Comparison of ENCODE assay signal across 20 cellular contexts in the genomic region with DNA sequence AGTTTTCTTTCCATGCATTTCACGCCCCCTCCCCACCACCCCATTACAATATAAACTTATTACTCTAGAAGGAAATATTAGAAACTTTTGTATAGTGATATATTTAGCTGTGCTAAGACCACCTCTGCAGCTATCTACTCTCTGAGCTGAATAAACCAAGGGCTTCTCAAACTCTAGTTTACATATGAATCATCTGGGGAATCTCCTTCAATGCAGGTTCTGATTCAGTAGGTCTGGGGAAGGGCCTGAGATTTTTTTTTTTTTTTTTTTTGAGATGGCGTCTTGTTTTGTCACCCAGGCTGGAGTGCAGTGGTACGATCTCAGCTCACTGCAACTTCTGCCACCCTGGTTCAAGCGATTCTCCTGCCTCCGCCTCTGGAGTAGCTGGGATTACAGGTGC.
"Had no signal": no experiment of that assay in that cellular context is flagged by ENCODE, and none has a peak within 500 bp of the region (broad histone marks: within the 10 kb centered on the region; RNA-seq: fewer than 3 reads in every experiment).

No MANE protein-coding gene starts in this region.

- H3K4me3 ChIP-seq: SJSA1, SK-N-MC had no signal

- H3K4me1 ChIP-seq: SJSA1 had no signal

- DNase-seq: KBM-7, NCI-H1092, NCI-H1105 treated with DMSO at 0.1 percent for 48 hours, NCI-H1417 treated with DMSO at 0.1 percent for 48 hours, NCI-H146, NCI-H1694 treated with DMSO at 0.1 percent for 48 hours, NCI-H1930, NCI-H2081, NCI-H2107, NCI-H226, NCI-H446, NCI-H510A, NCI-H524 treated with DMSO at 0.1 percent for 48 hours, NCI-H69, NCI-H774, Right ventricle myocardium superior, RPMI8226, SIG-M5 had no signal

- H3K36me3 ChIP-seq: SJSA1 had no signal

- H3K27ac ChIP-seq: SJSA1, SK-N-MC had no signal

- H3K9me3 ChIP-seq: SJSA1 had no signal

- H3K27me3 ChIP-seq: SJSA1 had no signal
